11 cellular contexts compared by ENCODE assay signal in the genomic region with DNA sequence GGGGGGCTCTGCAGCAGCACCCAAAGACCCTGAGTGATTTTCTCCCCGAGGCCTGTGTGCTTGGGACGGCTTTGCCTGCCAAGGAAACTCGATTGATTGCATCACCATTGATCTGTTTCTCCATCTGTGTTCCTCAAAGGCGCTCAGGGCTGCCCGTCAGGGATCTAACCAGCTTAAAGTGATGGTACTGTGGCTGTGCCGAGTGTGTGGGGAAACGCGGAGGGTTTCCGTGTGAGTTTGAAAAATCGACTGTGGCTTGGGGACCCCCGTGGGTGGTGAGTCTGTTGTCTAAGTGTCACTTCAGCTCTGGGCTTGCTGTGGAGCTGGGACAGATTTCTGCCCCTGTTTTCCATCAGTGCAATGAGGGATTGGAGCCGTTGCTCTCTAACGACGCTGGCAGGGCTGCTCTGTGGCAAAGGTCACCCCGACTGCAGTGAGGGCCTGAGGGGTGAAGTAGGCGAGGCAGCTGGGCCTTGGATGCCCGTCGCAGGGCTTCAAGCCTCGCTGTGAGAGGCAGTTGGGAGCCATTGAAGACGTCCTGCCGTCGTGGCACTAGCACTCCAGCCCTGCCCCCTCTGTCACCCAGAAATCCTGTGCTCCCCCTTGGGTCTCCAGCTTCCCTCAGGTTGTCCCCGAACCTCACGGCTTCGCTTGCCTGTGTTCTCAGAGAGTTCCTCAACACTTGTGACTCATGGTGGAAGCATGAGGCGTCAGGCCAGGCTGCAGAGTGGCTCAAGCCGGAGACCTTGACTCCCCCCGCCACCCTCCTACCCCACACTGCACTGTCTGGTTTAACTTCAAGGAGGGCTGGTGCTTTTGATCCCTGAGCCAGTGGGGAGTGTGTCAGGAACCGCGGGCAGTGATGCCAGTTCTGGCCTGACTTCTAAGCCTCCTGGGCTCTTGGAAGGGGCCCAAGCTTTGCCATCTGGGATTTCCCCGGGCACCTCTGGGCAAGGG. TPM values are rescaled to one million over a fixed set of nuclear protein-coding genes. Genes with fewer than 3 reads are reported as not detected.
DNase-seq lines count a peak whose midpoint lies in the region; ATAC-seq, FAIRE-seq and TF ChIP-seq lines count a peak whose summit lies in the region.
"Had no signal": no experiment of that assay in that cellular context is flagged by ENCODE, and none has a peak within 500 bp of the region (broad histone marks: within the 10 kb centered on the region; RNA-seq: fewer than 3 reads in every experiment).

No MANE protein-coding gene starts in this region.

- H3K4me3 ChIP-seq in fibroblast of mammary gland (ENCODE audit: control insufficient read depth, low read depth, low read length) = no peak overlapping the region
- H3K4me3 ChIP-seq: gastrocnemius medialis, transverse colon had no signal

- intact Hi-C loops in sciatic nerve (cut with DNase I) = no loop called here

- ATAC-seq in sciatic nerve (peak; percentile 28), GM19455 (IDR thresholded peaks at IDR 0.05; ENCODE audit: unreplicated experiment) (no peak), GM19397 (IDR thresholded peaks at IDR 0.05; ENCODE audit: unreplicated experiment) (no peak), GM18502 (IDR thresholded peaks at IDR 0.05; ENCODE audit: poor library complexity, unreplicated experiment) (no peak)
- ATAC-seq: gastrocnemius medialis had no signal

- peak; percentile 91 for FAIRE-seq in RCC 7860 (lab: Jason Lieb, UNC)

- no peak for TF ChIP-seq CTCF in fibroblast of mammary gland (conservative IDR thresholded peaks at IDR 0.05; ENCODE audit: control insufficient read depth, insufficient read depth, low read depth, low read length)

- peak; percentile 21 for DNase-seq in GM04503 (ENCODE audit: low read depth)
- DNase-seq in RCC 7860 (ENCODE audit: low spot score) = peak; percentile 86
- DNase-seq in fibroblast of mammary gland (ENCODE audit: low read depth) = peak; percentile 70
- no peak for DNase-seq in sciatic nerve (ENCODE audit: low spot score)
- DNase-seq in NCI-H1930 (lab: John Stamatoyannopoulos, UW) = no peak
- DNase-seq: gastrocnemius medialis, NCI-H748 treated with DMSO at 0.1 percent for 48 hours, transverse colon had no signal

RNA-seq across cellular contexts. Expression of a gene that starts 21.8 kb away (rescaled TPM):
- 0.40 TPM for total RNA-seq in sciatic nerve
- total RNA-seq: gastrocnemius medialis had no signal

RNA-seq across cellular contexts. Expression of a gene that starts 59.8 kb away (rescaled TPM):
- 58.2 TPM for total RNA-seq in sciatic nerve

Comparison
In these comparisons a context has a peak if more than half of its experiments do, and no peak if none do; other contexts are left out.
1. DNase-seq: peak in GM04503 (single experiment), RCC 7860 (single experiment) and fibroblast of mammary gland (single experiment); none in sciatic nerve (single experiment) and NCI-H1930 (0 of 2).